Comparison of ENCODE assay signal across 18 cellular contexts in the genomic region with DNA sequence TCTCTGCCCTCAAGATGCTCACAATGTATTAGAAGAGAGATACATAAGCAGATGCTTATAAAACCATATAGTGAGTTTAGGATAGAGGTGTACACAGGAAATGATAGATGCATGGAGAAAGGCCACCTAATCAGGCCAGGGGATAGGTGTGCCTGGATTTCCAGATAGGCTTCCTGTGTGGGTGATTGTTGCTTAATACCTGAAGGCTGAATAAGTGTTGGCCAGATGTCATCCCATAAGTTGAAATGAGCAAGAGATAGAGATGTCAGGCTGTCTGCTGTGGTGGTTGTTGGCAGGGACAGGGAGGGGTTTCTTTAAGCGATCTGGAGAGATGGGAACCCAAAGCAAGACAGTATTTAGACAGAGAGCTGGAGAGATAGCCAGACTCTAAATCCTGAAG.
DNase-seq lines count a peak whose midpoint lies in the region; ATAC-seq, FAIRE-seq and TF ChIP-seq lines count a peak whose summit lies in the region.
"Had no signal": no experiment of that assay in that cellular context is flagged by ENCODE, and none has a peak within 500 bp of the region (broad histone marks: within the 10 kb centered on the region; RNA-seq: fewer than 3 reads in every experiment).

No MANE protein-coding gene starts in this region.

- H2BK20ac ChIP-seq in IMR-90 (ENCODE audit: low read depth, low read length): peak overlapping the region; percentile 40; the same call in 1 of the 2 replicates

- H3K4me1 ChIP-seq in IMR-90 (ENCODE audit: control insufficient read depth, insufficient read depth, low read length) (peaks cover 5% of the 10 kb centered on the region), keratinocyte (ENCODE audit: control insufficient read depth, extremely low read depth, insufficient read depth, low read length) (peaks cover 32% of the 10 kb centered on the region)

- H2BK120ac ChIP-seq in IMR-90 (ENCODE audit: low read depth, low read length): 0 out of 2 replicates have a peak overlapping the region, but pooled peaks have one; percentile 32

- TF ChIP-seq POLR2A in IMR-90 (IDR thresholded peaks at IDR 0.05; ENCODE audit: low read depth, low read length): no peak

- POLR2A ChIA-PET in IMR-90 (lab: Charles Lee; ENCODE audit: unreplicated experiment): no interaction called here

- H3K36me3 Mint-ChIP-seq in activated naive CD4-positive, alpha-beta T cell treated with anti-CD3 and anti-CD28 coated beads, Interleukin-2, amount 50 U/mL, for 72 hours: no peaks in the 10 kb centered on the region

- peaks cover 0 to 9% of the 10 kb centered on the region in 2 donors for H3K9me3 Mint-ChIP-seq in activated naive CD4-positive, alpha-beta T cell treated with anti-CD3 and anti-CD28 coated beads, Interleukin-2, amount 50 U/mL, for 72 hours
- H3K9me3 Mint-ChIP-seq: CD4-positive, alpha-beta T cell had no signal

- H2AK5ac ChIP-seq in IMR-90 (ENCODE audit: low read depth, low read length): peak overlapping the region; percentile 76

- no peak overlapping the region for H3K27ac Mint-ChIP-seq in activated naive CD4-positive, alpha-beta T cell treated with anti-CD3 and anti-CD28 coated beads, Interleukin-2, amount 50 U/mL, for 72 hours
- H3K27ac Mint-ChIP-seq: B cell; CD4-positive, alpha-beta T cell had no signal

- H2AK9ac ChIP-seq in IMR-90 (replicated peaks; ENCODE audit: low read depth, low read length, poor library complexity): peak overlapping the region; percentile 47

- H3K4me3 ChIP-seq in IMR-90 (ENCODE audit: insufficient read depth, low read depth, low read length) (no peak overlapping the region), epithelial cell of esophagus (ENCODE audit: low read length) (no peak overlapping the region), keratinocyte (ENCODE audit: control insufficient read depth in 2 of 3, extremely low read depth in 1 of 3, insufficient read depth in 2 of 3, low read depth in 1 of 3, low read length in 3 of 3) (no peak overlapping the region)
- H3K4me3 ChIP-seq: GM12878, GM23248 had no signal

- no peak for TF ChIP-seq CTCF in IMR-90 (conservative IDR thresholded peaks at IDR 0.05; ENCODE audit: low read depth, low read length)
- no peak for TF ChIP-seq CTCF in epithelial cell of esophagus (IDR thresholded peaks at IDR 0.05; ENCODE audit: insufficient read depth, low read depth, low read length, missing control alignments)
- no peak for TF ChIP-seq CTCF in keratinocyte (optimal IDR thresholded peaks at IDR 0.05 in 1 of 3, IDR thresholded peaks at IDR 0.05 in 1 of 3, conservative IDR thresholded peaks at IDR 0.05 in 1 of 3; ENCODE audit: extremely low read depth in 1 of 3, insufficient read depth in 2 of 3, low read length in 3 of 3)

- H2AFZ ChIP-seq in IMR-90 (replicated peaks; ENCODE audit: low read length, poor library complexity) (peak overlapping the region; percentile 27), keratinocyte (ENCODE audit: control insufficient read depth, low read length) (peak overlapping the region; percentile 57)
- H2AFZ ChIP-seq: GM23248 had no signal

- dilution Hi-C loops in IMR-90 (cut with HindIII; ENCODE audit: low sequenced_read_pairs, unreplicated experiment) (no loop called here), keratinocyte (cut with MboI; ENCODE audit: extremely low pct_ligation_motif_present, low sequenced_read_pairs) (no loop called here)

- H3K4ac ChIP-seq in IMR-90 (ENCODE audit: low read depth, low read length): peak overlapping the region; percentile 45; the same call in 1 of the 2 replicates

- no peak overlapping the region for H2BK5ac ChIP-seq in IMR-90 (ENCODE audit: low read depth, low read length, poor library complexity, severe bottlenecking)

- peaks cover 8% of the 10 kb centered on the region; the same call in 1 of the 2 replicates for H3K9me1 ChIP-seq in IMR-90 (ENCODE audit: insufficient read depth, low read length)
- H3K9me1 ChIP-seq in keratinocyte (ENCODE audit: control insufficient read depth, extremely low read depth, insufficient read depth, low read length): no peaks in the 10 kb centered on the region

- BruUV-seq in IMR-90 (replicated peaks; lab: Mats Ljungman, UMichigan): no TSS peak

- DNase-seq in IMR-90: no peak
- peak; percentile 31 for DNase-seq in amniotic epithelial cell (ENCODE audit: low read depth)
- DNase-seq in epithelial cell of esophagus (ENCODE audit: low read depth): peak; percentile 56
- no peak for DNase-seq in keratinocyte (ENCODE audit: low read depth, low spot score)
- DNase-seq in NCI-H2171 treated with DMSO at 0.1 percent for 48 hours (lab: John Stamatoyannopoulos, UW): no peak
- DNase-seq in activated naive CD4-positive, alpha-beta T cell treated with anti-CD3 and anti-CD28 coated beads, Interleukin-2, amount 50 U/mL, for 72 hours (ENCODE audit: low spot score in 2 of 2): no peak
- DNase-seq in DMS79 (lab: John Stamatoyannopoulos, UW): no peak
- DNase-seq: 8988T; ACHN; C1 segment of cervical spinal cord; Calu3; CD4-positive, alpha-beta T cell; DMS 273 treated with DMSO at 0.1 percent for 48 hours; GM23248 had no signal

- no peaks in the 10 kb centered on the region for H4K20me1 ChIP-seq in IMR-90 (ENCODE audit: insufficient read depth, low read length)
- no peaks in the 10 kb centered on the region for H4K20me1 ChIP-seq in keratinocyte (ENCODE audit: control insufficient read depth, extremely low read depth, insufficient read depth, low read length)

- no peak overlapping the region for H3K23ac ChIP-seq in IMR-90 (ENCODE audit: low read depth, low read length)

- no peaks in the 10 kb centered on the region for H3K36me3 ChIP-seq in IMR-90 (ENCODE audit: control insufficient read depth, insufficient read depth, low read length)
- no peaks in the 10 kb centered on the region for H3K36me3 ChIP-seq in keratinocyte (ENCODE audit: control insufficient read depth in 2 of 2, extremely low read depth in 1 of 2, insufficient read depth in 2 of 2, low read length in 2 of 2)

- no peak for ATAC-seq in IMR-90 (ENCODE audit: low read depth)
- no peak for ATAC-seq in activated naive CD4-positive, alpha-beta T cell treated with anti-CD3 and anti-CD28 coated beads, Interleukin-2, amount 50 U/mL, for 72 hours
- ATAC-seq: GM12878, HCT116 had no signal

- TF ChIP-seq RAD21 in IMR-90 (IDR thresholded peaks at IDR 0.05; ENCODE audit: low read length): no peak

- no peaks in the 10 kb centered on the region for H3K9me3 ChIP-seq in IMR-90 (ENCODE audit: control insufficient read depth, insufficient read depth, low read length)
- no peaks in the 10 kb centered on the region for H3K9me3 ChIP-seq in keratinocyte (ENCODE audit: control insufficient read depth, low read depth, low read length)

- peak overlapping the region; percentile 5; the same call in 1 of the 2 replicates for H4K91ac ChIP-seq in IMR-90 (ENCODE audit: insufficient read depth, low read depth, low read length)

- H3K27ac ChIP-seq in IMR-90 (ENCODE audit: insufficient read depth, low read length) (no peak overlapping the region), keratinocyte (ENCODE audit: control insufficient read depth, insufficient read depth, low read length) (no peak overlapping the region)
- H3K27ac ChIP-seq: GM23248 had no signal

- no peaks in the 10 kb centered on the region for H3K79me2 ChIP-seq in keratinocyte (ENCODE audit: control insufficient read depth, insufficient read depth, low read length)

- H3K18ac ChIP-seq in IMR-90 (ENCODE audit: low read depth, low read length): peak overlapping the region; percentile 84; the same call in 1 of the 2 replicates

- H3K9ac ChIP-seq in IMR-90 (ENCODE audit: low read depth, low read length) (no peak overlapping the region), keratinocyte (ENCODE audit: control insufficient read depth, extremely low read depth, insufficient read depth, low read length) (no peak overlapping the region)
- H3K9ac ChIP-seq: GM23248 had no signal

- H3K79me1 ChIP-seq in IMR-90 (ENCODE audit: low read depth in 1 of 2, low read length in 2 of 2): no peaks in the 10 kb centered on the region

- CTCF ChIA-PET in IMR-90 (lab: Yijun Ruan, JAX): interaction anchor here (1.5 kb wide), 1 partner anchor 39 kb away, joined by 3 read pairs; no protein-coding TSS in a partner anchor

- no CpG with 5 or more reads among the region's 1 CpG for WGBS in IMR-90 (ENCODE audit: extremely low coverage in 2 of 2, insufficient read length in 1 of 2), 2 experiments

- in situ Hi-C loops in IMR-90 (cut with MboI; ENCODE audit: low sequenced_read_pairs): no loop called here

- H3K4me2 ChIP-seq in IMR-90 (ENCODE audit: low read depth, low read length) (no peak overlapping the region), keratinocyte (ENCODE audit: control insufficient read depth, extremely low read depth, insufficient read depth, low read depth, low read length) (peak overlapping the region; percentile 8)

- H3K27me3 ChIP-seq in IMR-90 (ENCODE audit: control insufficient read depth, insufficient read depth, low read length): no peaks in the 10 kb centered on the region
- H3K27me3 ChIP-seq in keratinocyte (ENCODE audit: control insufficient read depth, extremely low read depth, insufficient read depth, low read length): no peaks in the 10 kb centered on the region

- H3K14ac ChIP-seq in IMR-90 (replicated peaks; ENCODE audit: low read depth, low read length): peak overlapping the region; percentile 44; the same call in 1 of the 2 replicates

- peak overlapping the region in 1 of 2 experiments; percentile 13; a peak in 1 of 4 replicates for H4K8ac ChIP-seq in IMR-90 (ENCODE audit: low read depth in 2 of 2, low read length in 2 of 2)

- peak overlapping the region; percentile 56; the same call in 2 of the 3 replicates for H2BK15ac ChIP-seq in IMR-90 (ENCODE audit: low read depth, low read length)

- H3K56ac ChIP-seq in IMR-90 (ENCODE audit: extremely low read depth, insufficient read depth, low read length): no peak overlapping the region

- intact Hi-C loops in IMR-90 (cut with micrococcal nuclease): no loop called here

- peak; percentile 77 for FAIRE-seq in keratinocyte (lab: Jason Lieb, UNC)
- FAIRE-seq: GM12878, H54 had no signal

- no peak overlapping the region; the same call in 1 of the 2 replicates for H4K5ac ChIP-seq in IMR-90 (ENCODE audit: low read depth, low read length)

TF ChIP-seq in IMR-90, 13 proteins besides CTCF, POLR2A, EP300 and RAD21 (continues in another document):
- TF ChIP-seq, protein P1, sequence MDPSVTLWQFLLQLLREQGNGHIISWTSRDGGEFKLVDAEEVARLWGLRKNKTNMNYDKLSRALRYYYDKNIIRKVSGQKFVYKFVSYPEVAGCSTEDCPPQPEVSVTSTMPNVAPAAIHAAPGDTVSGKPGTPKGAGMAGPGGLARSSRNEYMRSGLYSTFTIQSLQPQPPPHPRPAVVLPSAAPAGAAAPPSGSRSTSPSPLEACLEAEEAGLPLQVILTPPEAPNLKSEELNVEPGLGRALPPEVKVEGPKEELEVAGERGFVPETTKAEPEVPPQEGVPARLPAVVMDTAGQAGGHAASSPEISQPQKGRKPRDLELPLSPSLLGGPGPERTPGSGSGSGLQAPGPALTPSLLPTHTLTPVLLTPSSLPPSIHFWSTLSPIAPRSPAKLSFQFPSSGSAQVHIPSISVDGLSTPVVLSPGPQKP (IDR thresholded peaks at IDR 0.05; ENCODE audit: borderline replicate concordance, low read depth, low read length): no peak
- TF ChIP-seq CHD1 (IDR thresholded peaks at IDR 0.05; ENCODE audit: low read depth, low read length): no peak
- TF ChIP-seq NFE2L2 (IDR thresholded peaks at IDR 0.05; ENCODE audit: low read depth, low read length): no peak

Comparison
In these comparisons a context has a peak if more than half of its experiments do, and no peak if none do; other contexts are left out.
1. DNase-seq: peak in amniotic epithelial cell (single experiment) and epithelial cell of esophagus (single experiment); none in IMR-90 (single experiment), keratinocyte (single experiment), NCI-H2171 treated with DMSO at 0.1 percent for 48 hours (single experiment), activated naive CD4-positive, alpha-beta T cell treated with anti-CD3 and anti-CD28 coated beads, Interleukin-2, amount 50 U/mL, for 72 hours (0 of 2) and DMS79 (single experiment).